In genomic region chr11:78234006-78234405, GRCh38 we compare ENCODE assay signal across 19 cellular contexts. TPM values are rescaled to one million over a fixed set of nuclear protein-coding genes. Genes with fewer than 3 reads are reported as not detected.
A peak's percentile ranks its signal among the peaks of the same experiment; 100 is the strongest.
DNase-seq lines count a peak whose midpoint lies in the region; ATAC-seq, FAIRE-seq and TF ChIP-seq lines count a peak whose summit lies in the region.
"Had no signal": no experiment of that assay in that cellular context is flagged by ENCODE, and none has a peak within 500 bp of the region (broad histone marks: within the 10 kb centered on the region; RNA-seq: fewer than 3 reads in every experiment).

No MANE protein-coding gene starts in this region.

- peak overlapping the region in 5 of 7 donors; percentile 7 to 60 (median 44) for H3K27ac Mint-ChIP-seq in CD14-positive monocyte
- peak overlapping the region; percentile 10 for H3K27ac Mint-ChIP-seq in astrocyte (ENCODE audit: unreplicated experiment)
- H3K27ac Mint-ChIP-seq: CD4-positive, CD25-positive, alpha-beta regulatory T cell had no signal

- H3K9me3 ChIP-seq in astrocyte (ENCODE audit: insufficient read depth, low read depth, low read length) (no peaks in the 10 kb centered on the region), smooth muscle cell (replicated peaks; ENCODE audit: low read depth) (no peaks in the 10 kb centered on the region), stomach (no peaks in the 10 kb centered on the region)
- H3K9me3 ChIP-seq: HAP-1 had no signal

- no peak overlapping the region for H3K4me3 ChIP-seq in astrocyte (ENCODE audit: insufficient read depth, low read depth, low read length)
- no peak overlapping the region for H3K4me3 ChIP-seq in smooth muscle cell
- no peak overlapping the region for H3K4me3 ChIP-seq in stomach
- H3K4me3 ChIP-seq: BLaER1, GM12878, HAP-1 had no signal

- 71% methylated on average over 5 of the region's 5 CpGs for WGBS in smooth muscle cell (ENCODE audit: low lambda C conversion rate)
- 76 to 98% (median 93%) methylated on average over 5 of the region's 5 CpGs for WGBS in stomach, 5 donors

- H2AFZ ChIP-seq in astrocyte (ENCODE audit: low read depth, low read length) (no peak overlapping the region), smooth muscle cell (ENCODE audit: low read depth) (no peak overlapping the region)

- no peak overlapping the region for H3K4me2 ChIP-seq in astrocyte (ENCODE audit: low read length)
- no peak overlapping the region for H3K4me2 ChIP-seq in smooth muscle cell
- H3K4me2 ChIP-seq: BLaER1 had no signal

- no peak for FAIRE-seq in astrocyte (lab: Jason Lieb, UNC)
- no peak for FAIRE-seq in HTR-8/SVneo (lab: Jason Lieb, UNC)
- FAIRE-seq: GM12878, GM18507, H1, HepG2 had no signal

- peaks cover 7% of the 10 kb centered on the region for H3F3A ChIP-seq in smooth muscle cell (ENCODE audit: low read depth)

- H3K27ac ChIP-seq in astrocyte (ENCODE audit: low read depth, low read length) (no peak overlapping the region), smooth muscle cell (ENCODE audit: low read depth) (peak overlapping the region; percentile 83), stomach (no peak overlapping the region)
- H3K27ac ChIP-seq: 22Rv1, BLaER1 had no signal

- intact Hi-C loops in CD14-positive monocyte (cut with micrococcal nuclease), result loop anchor here in 1 of 2 donors (5.0 kb wide), 1 partner anchor 328 kb away; no protein-coding TSS in a partner anchor
- intact Hi-C loops in Right ventricle myocardium superior (cut with DNase I), result no loop called here
- intact Hi-C loops in stomach (cut with DNase I; ENCODE audit: low total_unique reads), result no loop called here

- H3K27me3 Mint-ChIP-seq in CD14-positive monocyte (ENCODE audit: low read depth in 3 of 3), result no peaks in the 10 kb centered on the region
- no peaks in the 10 kb centered on the region for H3K27me3 Mint-ChIP-seq in astrocyte (ENCODE audit: low read depth, unreplicated experiment)

- H3K79me2 ChIP-seq in astrocyte (ENCODE audit: insufficient read depth, low read length), result no peaks in the 10 kb centered on the region
- H3K79me2 ChIP-seq in smooth muscle cell (ENCODE audit: low read depth), result peaks cover 4% of the 10 kb centered on the region

- peaks cover 4% of the 10 kb centered on the region for H4K20me1 ChIP-seq in astrocyte (ENCODE audit: insufficient read depth, low read length)
- H4K20me1 ChIP-seq in smooth muscle cell (ENCODE audit: low read depth), result no peaks in the 10 kb centered on the region

- H3K4me3 Mint-ChIP-seq in CD14-positive monocyte, result no peak overlapping the region
- no peak overlapping the region for H3K4me3 Mint-ChIP-seq in astrocyte (ENCODE audit: unreplicated experiment)
- H3K4me3 Mint-ChIP-seq: CD4-positive, CD25-positive, alpha-beta regulatory T cell had no signal

- ATAC-seq in Right ventricle myocardium superior (ENCODE audit: poor library complexity), result no peak
- ATAC-seq: GM12878, HepG2 had no signal

- H3K9ac ChIP-seq in astrocyte (ENCODE audit: low read length) (no peak overlapping the region), smooth muscle cell (ENCODE audit: low read depth) (no peak overlapping the region)
- H3K9ac ChIP-seq: BLaER1 had no signal

- no peak for TF ChIP-seq EP300 in stomach (IDR thresholded peaks at IDR 0.05)

- no peaks in the 10 kb centered on the region for H3K27me3 ChIP-seq in astrocyte (ENCODE audit: insufficient read depth, low read length)
- H3K27me3 ChIP-seq in smooth muscle cell (ENCODE audit: low read depth), result no peaks in the 10 kb centered on the region
- H3K27me3 ChIP-seq in stomach, result no peaks in the 10 kb centered on the region
- H3K27me3 ChIP-seq: BLaER1 had no signal

- H3K36me3 ChIP-seq in astrocyte (ENCODE audit: insufficient read depth, low read length), result no peaks in the 10 kb centered on the region
- H3K36me3 ChIP-seq in smooth muscle cell (ENCODE audit: low read depth), result no peaks in the 10 kb centered on the region
- H3K36me3 ChIP-seq in stomach, result no peaks in the 10 kb centered on the region
- H3K36me3 ChIP-seq: HAP-1 had no signal

- DNase-seq in CD14-positive monocyte (ENCODE audit: low spot score), result no peak
- no peak for DNase-seq in astrocyte (ENCODE audit: low read depth)
- peak; percentile 37 for DNase-seq in left kidney (ENCODE audit: low read depth, low spot score)
- no peak for DNase-seq in smooth muscle cell (lab: John Stamatoyannopoulos, UW; ENCODE audit: unreplicated experiment)
- no peak for DNase-seq in Right ventricle myocardium superior
- no peak for DNase-seq in HTR-8/SVneo (ENCODE audit: insufficient read length, low spot score)
- DNase-seq in NCI-H2081 treated with DMSO at 0.1 percent for 48 hours (lab: John Stamatoyannopoulos, UW), result no peak
- no peak for DNase-seq in stomach
- DNase-seq: AML-193; Calu3; CD4-positive, CD25-positive, alpha-beta regulatory T cell; DMS 273 treated with DMSO at 0.1 percent for 48 hours had no signal

- H3K4me1 ChIP-seq in astrocyte (ENCODE audit: insufficient read depth, low read length) (no peaks in the 10 kb centered on the region), smooth muscle cell (ENCODE audit: low read depth) (peaks cover 7% of the 10 kb centered on the region), stomach (peaks cover 0 to 21% (median 12%) of the 10 kb centered on the region in 4 donors)
- H3K4me1 ChIP-seq: HAP-1 had no signal

- TF ChIP-seq CTCF in CD14-positive monocyte (IDR thresholded peaks at IDR 0.05) (no peak), astrocyte (IDR thresholded peaks at IDR 0.05; ENCODE audit: insufficient read depth, low read depth, low read length) (no peak), smooth muscle cell (IDR thresholded peaks at IDR 0.05; ENCODE audit: borderline replicate concordance, insufficient read depth, poor library complexity, severe bottlenecking) (no peak), stomach (IDR thresholded peaks at IDR 0.05) (no peak)

- peaks cover 28% of the 10 kb centered on the region for H3K4me1 Mint-ChIP-seq in CD14-positive monocyte
- H3K4me1 Mint-ChIP-seq in astrocyte (ENCODE audit: low read depth, unreplicated experiment), result peaks cover 18% of the 10 kb centered on the region

- TF ChIP-seq POLR2A in stomach (IDR thresholded peaks at IDR 0.05), result no peak

- peaks cover 0 to 3% (median 2%) of the 10 kb centered on the region in 7 donors for H3K9me3 Mint-ChIP-seq in CD14-positive monocyte
- H3K9me3 Mint-ChIP-seq in astrocyte (ENCODE audit: unreplicated experiment), result peaks cover 3% of the 10 kb centered on the region

- peaks cover 48 to 49% of the 10 kb centered on the region in 2 donors for H3K36me3 Mint-ChIP-seq in CD14-positive monocyte
- H3K36me3 Mint-ChIP-seq in astrocyte (ENCODE audit: low read depth, unreplicated experiment), result peaks cover 16% of the 10 kb centered on the region

RNA-seq across cellular contexts. Expression of gene USP35, which starts 45.3 kb away (rescaled TPM):
- polyA plus RNA-seq in CD14-positive monocyte (under 1 TPM; 0.42 to 0.63 TPM), smooth muscle cell (4.5 and 7.3 TPM in 2 replicates), stomach (1 to 10 TPM in 2 of 3 donors, under 1 TPM in 1; 0.61 to 3.4 (median 2.8) TPM)
- total RNA-seq in astrocyte (16.2 and 18.7 TPM in 2 replicates), smooth muscle cell (9.5 and 10.5 TPM in 2 replicates), Right ventricle myocardium superior (4.6 TPM), stomach (10 to 100 TPM in 3 of 5 donors, 1 to 10 TPM in 2; 3.3 to 68.4 (median 10.7) TPM)

RNA-seq across cellular contexts. Expression of gene KCTD21, which starts 45.6 kb away (rescaled TPM):
- polyA plus RNA-seq in CD14-positive monocyte (1 to 10 TPM; 3.2 to 5.2 TPM), smooth muscle cell (4.9 and 6.6 TPM in 2 replicates), stomach (1 to 10 TPM; 2.9 to 4.7 (median 3.7) TPM)
- total RNA-seq in astrocyte (12.9 and 14.0 TPM in 2 replicates), smooth muscle cell (18.5 and 23.5 TPM in 2 replicates), Right ventricle myocardium superior (10.4 TPM), stomach (10 to 100 TPM in 1 of 5 donors, 1 to 10 TPM in 3, not detected in 1; 2.9 to 62.4 (median 4.3) TPM)
